17 cellular contexts compared by ENCODE assay signal in the genomic region with DNA sequence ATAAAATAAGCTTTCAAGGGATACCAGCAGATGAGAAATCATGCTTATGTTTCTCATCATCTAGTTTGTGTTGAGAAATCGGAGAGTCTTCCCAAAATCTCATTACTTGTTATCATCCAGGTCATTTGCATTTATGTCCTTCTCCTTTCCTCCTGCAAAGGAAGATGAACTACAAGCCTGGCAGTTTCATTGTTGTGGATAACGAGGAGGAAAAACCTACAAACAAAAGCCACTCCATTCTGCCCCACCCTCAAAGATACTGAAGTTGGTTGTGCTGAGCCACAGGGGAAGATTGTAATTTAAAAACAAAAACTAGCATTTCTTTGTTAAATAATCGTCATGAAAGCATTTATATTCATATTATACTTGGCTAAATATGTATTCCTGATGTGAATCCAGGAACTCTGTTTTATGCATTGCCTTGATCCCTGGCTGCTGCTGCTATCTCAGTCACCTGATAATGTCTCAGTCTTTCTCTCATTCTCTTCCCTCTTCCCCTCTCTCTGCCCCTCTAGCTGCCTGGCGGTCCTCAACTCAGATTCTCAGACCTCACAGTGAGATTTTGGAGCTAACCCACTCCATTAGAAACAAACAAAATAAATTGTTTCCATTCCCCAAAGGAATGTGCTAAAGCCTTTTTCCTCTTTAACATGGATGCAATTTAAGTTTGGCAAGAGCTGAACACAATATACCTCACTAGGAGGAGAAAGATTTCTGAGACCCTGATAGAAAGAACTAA.
DNase-seq lines count a peak whose midpoint lies in the region; ATAC-seq, FAIRE-seq and TF ChIP-seq lines count a peak whose summit lies in the region.
"Had no signal": no experiment of that assay in that cellular context is flagged by ENCODE, and none has a peak within 500 bp of the region (broad histone marks: within the 10 kb centered on the region; RNA-seq: fewer than 3 reads in every experiment).

No MANE protein-coding gene starts in this region.

- intact Hi-C loops in endothelial cell of umbilical vein (cut with micrococcal nuclease), result no loop called here

- H3T11ph ChIP-seq in H9 (ENCODE audit: low read length), result no peak overlapping the region

- H3K4me2 ChIP-seq in H9 (ENCODE audit: insufficient read depth, insufficient read length, low read length) (no peak overlapping the region), endothelial cell of umbilical vein (ENCODE audit: insufficient read depth, low read length) (no peak overlapping the region), mesendoderm (ENCODE audit: low read length) (no peak overlapping the region)
- H3K4me2 ChIP-seq: KMS-11 had no signal

- H3K4me3 Mint-ChIP-seq in H9, result no peak overlapping the region; a peak in 1 of 5 replicates
- H3K4me3 Mint-ChIP-seq: B cell, CD14-positive monocyte had no signal

- H3K9ac ChIP-seq in H9 (ENCODE audit: extremely low read depth, insufficient read length, low read length), result no peak overlapping the region
- H3K9ac ChIP-seq in endothelial cell of umbilical vein (replicated peaks; ENCODE audit: extremely low read depth, insufficient read depth, low read length), result no peak overlapping the region
- H3K9ac ChIP-seq in mesendoderm (ENCODE audit: low read length), result no peak overlapping the region
- H3K9ac ChIP-seq: KMS-11 had no signal

- no peaks in the 10 kb centered on the region for H3K27me3 Mint-ChIP-seq in H9 (ENCODE audit: low read depth)
- H3K27me3 Mint-ChIP-seq: B cell had no signal

- H3K4me3 ChIP-seq in SJSA1 (no peak overlapping the region), endothelial cell of umbilical vein (replicated peaks in 1 of 3; ENCODE audit: insufficient read depth in 1 of 3, low read depth in 1 of 3, low read length in 3 of 3) (no peak overlapping the region), mesendoderm (ENCODE audit: low read length) (no peak overlapping the region), small intestine (ENCODE audit: low read depth in 1 of 2, low read length in 2 of 2) (no peak overlapping the region)

- H3K27me3 ChIP-seq in H9 (ENCODE audit: insufficient read depth, low read length), result no peaks in the 10 kb centered on the region
- no peaks in the 10 kb centered on the region for H3K27me3 ChIP-seq in SJSA1 (replicated peaks)
- no peaks in the 10 kb centered on the region for H3K27me3 ChIP-seq in endothelial cell of umbilical vein (ENCODE audit: control insufficient read depth in 2 of 2, insufficient read depth in 2 of 2, low read length in 2 of 2)
- H3K27me3 ChIP-seq in mesendoderm (ENCODE audit: insufficient read depth, low read length, poor library complexity), result no peaks in the 10 kb centered on the region
- H3K27me3 ChIP-seq in small intestine (ENCODE audit: control insufficient read depth in 2 of 2, insufficient read depth in 2 of 2, low read length in 2 of 2), result no peaks in the 10 kb centered on the region

- no CpG with 5 or more reads among the region's 4 CpGs for WGBS in H9 (ENCODE audit: extremely low coverage, insufficient read length, low lambda C conversion rate)
- WGBS in mesendoderm (ENCODE audit: extremely low coverage, insufficient coverage, low lambda C conversion rate), result no CpG with 5 or more reads among the region's 4 CpGs
- 65 to 86% (median 85%) methylated on average over 4 of the region's 4 CpGs for WGBS in small intestine, 3 donors

- H3K79me1 ChIP-seq in H9 (ENCODE audit: insufficient read depth, low read depth, low read length, poor library complexity, severe bottlenecking) (no peaks in the 10 kb centered on the region), mesendoderm (ENCODE audit: low read length) (no peaks in the 10 kb centered on the region)

- H3K9me1 ChIP-seq in endothelial cell of umbilical vein (replicated peaks; ENCODE audit: control insufficient read depth, extremely low read depth, insufficient read depth, low read length), result no peaks in the 10 kb centered on the region

- H3K56ac ChIP-seq in H9 (ENCODE audit: insufficient read length, low read depth, low read length), result no peak overlapping the region
- H3K56ac ChIP-seq in mesendoderm (ENCODE audit: low read length), result no peak overlapping the region

- TF ChIP-seq CTCF in H9 (conservative IDR thresholded peaks at IDR 0.05) (no peak), endothelial cell of umbilical vein (IDR thresholded peaks at IDR 0.05; ENCODE audit: extremely low read depth in 1 of 2, insufficient read depth in 1 of 2, low read depth in 1 of 2, low read length in 2 of 2) (no peak), GM13976 (IDR thresholded peaks at IDR 0.05; ENCODE audit: borderline replicate concordance, control extremely low read depth, extremely low read depth, insufficient read depth, missing control alignments) (no peak)

- H3K79me2 ChIP-seq in H9 (ENCODE audit: insufficient read depth, low read length) (no peaks in the 10 kb centered on the region), endothelial cell of umbilical vein (ENCODE audit: control insufficient read depth, insufficient read depth, low read length) (no peaks in the 10 kb centered on the region), mesendoderm (ENCODE audit: control insufficient read depth, insufficient read depth, low read length) (no peaks in the 10 kb centered on the region)

- no peak overlapping the region for H3K14ac ChIP-seq in H9 (ENCODE audit: insufficient read depth, low read length)

- POLR2A ChIA-PET in endothelial cell of umbilical vein (lab: Charles Lee), result no interaction called here

- BruUV-seq in endothelial cell of umbilical vein (replicated peaks; lab: Mats Ljungman, UMichigan), result no TSS peak

- H3K36me3 ChIP-seq in SJSA1, result no peaks in the 10 kb centered on the region
- H3K36me3 ChIP-seq in endothelial cell of umbilical vein (ENCODE audit: control insufficient read depth in 2 of 2, extremely low read depth in 1 of 2, insufficient read depth in 2 of 2, low read length in 2 of 2), result no peaks in the 10 kb centered on the region
- no peaks in the 10 kb centered on the region for H3K36me3 ChIP-seq in mesendoderm (ENCODE audit: control insufficient read depth, insufficient read depth, low read length)
- peaks cover 0 to 3% of the 10 kb centered on the region in 2 donors for H3K36me3 ChIP-seq in small intestine (ENCODE audit: control insufficient read depth in 2 of 2, insufficient read depth in 2 of 2, low read length in 2 of 2)

- H2BK120ac ChIP-seq in H9 (ENCODE audit: low read depth, low read length, poor library complexity, severe bottlenecking) (no peak overlapping the region), mesendoderm (ENCODE audit: low read depth, low read length) (no peak overlapping the region)

- peak; percentile 35 for FAIRE-seq in endothelial cell of umbilical vein (lab: Jason Lieb, UNC)
- no peak for FAIRE-seq in small intestine (lab: Jason Lieb, UNC)

- no peaks in the 10 kb centered on the region for H3K23me2 ChIP-seq in H9 (ENCODE audit: insufficient read length, low read depth, low read length, poor library complexity, severe bottlenecking)

- H4K20me1 ChIP-seq in H9 (ENCODE audit: control insufficient read depth, insufficient read depth, insufficient read length) (no peaks in the 10 kb centered on the region), endothelial cell of umbilical vein (replicated peaks; ENCODE audit: control insufficient read depth, extremely low read depth, insufficient read depth, low read length) (no peaks in the 10 kb centered on the region)

- peaks cover 0 to 2% (median 2%) of the 10 kb centered on the region in 3 experiments; a peak in 2 of 7 replicates for H3K36me3 Mint-ChIP-seq in H9 (ENCODE audit: insufficient read depth in 1 of 3, low read depth in 3 of 3)
- H3K36me3 Mint-ChIP-seq: CD14-positive monocyte had no signal

- peak overlapping the region; percentile 57 to 87 (median 76); a peak in 6 of 7 replicates for H3K27ac Mint-ChIP-seq in H9
- H3K27ac Mint-ChIP-seq: B cell, CD14-positive monocyte had no signal

- CTCF ChIA-PET in endothelial cell of umbilical vein (lab: Charles Lee), result interaction anchor here (1.5 kb wide), 1 partner anchor 10 kb away, joined by 3 read pairs; no protein-coding TSS in a partner anchor

- no peak overlapping the region for H4K5ac ChIP-seq in H9 (ENCODE audit: insufficient read length, low read depth, low read length)
- H4K5ac ChIP-seq in mesendoderm (ENCODE audit: low read length), result no peak overlapping the region

- no peak overlapping the region for H2BK12ac ChIP-seq in H9 (ENCODE audit: insufficient read length, low read depth, low read length)

- H4K8ac ChIP-seq in H9 (replicated peaks; ENCODE audit: insufficient read length, low read depth, low read length), result no peak overlapping the region
- H4K8ac ChIP-seq in mesendoderm (ENCODE audit: low read depth, low read length), result no peak overlapping the region

- no peak for TF ChIP-seq POLR2A in endothelial cell of umbilical vein (IDR thresholded peaks at IDR 0.05; ENCODE audit: low read depth, low read length)

- H3K4me1 ChIP-seq in H9 (ENCODE audit: insufficient read depth, low read length) (peaks cover 6% of the 10 kb centered on the region; the same call in 1 of the 2 replicates), SJSA1 (replicated peaks) (peaks cover 30% of the 10 kb centered on the region), endothelial cell of umbilical vein (ENCODE audit: control insufficient read depth, extremely low read depth, insufficient read depth, low read length) (no peaks in the 10 kb centered on the region), mesendoderm (ENCODE audit: control insufficient read depth, low read depth, low read length) (peaks cover 7% of the 10 kb centered on the region), small intestine (ENCODE audit: control insufficient read depth in 2 of 2, insufficient read depth in 1 of 2, low read depth in 1 of 2, low read length in 1 of 2) (no peaks in the 10 kb centered on the region)

- H3K23ac ChIP-seq in H9 (ENCODE audit: insufficient read length, low read depth, low read length) (no peak overlapping the region), mesendoderm (ENCODE audit: low read length) (no peak overlapping the region)

- no peaks in the 10 kb centered on the region for H3K9me3 ChIP-seq in H9 (ENCODE audit: control insufficient read depth, low read depth, low read length)
- H3K9me3 ChIP-seq in SJSA1 (replicated peaks), result no peaks in the 10 kb centered on the region
- no peaks in the 10 kb centered on the region for H3K9me3 ChIP-seq in endothelial cell of umbilical vein (replicated peaks; ENCODE audit: control insufficient read depth, insufficient read depth, low read length)
- no peaks in the 10 kb centered on the region for H3K9me3 ChIP-seq in small intestine (ENCODE audit: control insufficient read depth, low read depth)

- peaks cover 19 to 28% of the 10 kb centered on the region in 2 experiments for H3K4me1 Mint-ChIP-seq in H9
- H3K4me1 Mint-ChIP-seq: B cell, CD14-positive monocyte had no signal

- no peak overlapping the region for H2BK15ac ChIP-seq in H9 (ENCODE audit: low read depth, low read length)
- no peak overlapping the region for H2BK15ac ChIP-seq in mesendoderm (replicated peaks; ENCODE audit: low read depth)

- H4K91ac ChIP-seq in H9 (ENCODE audit: insufficient read length, low read depth, low read length), result no peak overlapping the region

- in situ Hi-C loops in GM13976 (cut with MboI; ENCODE audit: low sequenced_read_pairs, unreplicated experiment), result no loop called here

- H2BK5ac ChIP-seq in H9 (ENCODE audit: insufficient read length, low read length), result no peak overlapping the region
- H2BK5ac ChIP-seq in mesendoderm (ENCODE audit: low read length), result no peak overlapping the region

- H3K9me3 Mint-ChIP-seq in H9, result peaks cover 0 to 1% of the 10 kb centered on the region in 2 experiments; a peak in 3 of 5 replicates

- H3K27ac ChIP-seq in H9 (ENCODE audit: insufficient read length, low read depth, low read length) (no peak overlapping the region), SJSA1 (peak overlapping the region; percentile 58), endothelial cell of umbilical vein (ENCODE audit: insufficient read depth, low read depth, low read length) (no peak overlapping the region), mesendoderm (ENCODE audit: low read depth, low read length) (no peak overlapping the region), small intestine (ENCODE audit: low read depth in 1 of 2, low read length in 1 of 2) (no peak overlapping the region)
- H3K27ac ChIP-seq: KMS-11, RWPE1 had no signal

- no peak overlapping the region for H2BK20ac ChIP-seq in H9 (ENCODE audit: low read depth, low read length, poor library complexity, severe bottlenecking)

- dilution Hi-C loops in endothelial cell of umbilical vein (cut with MboI; ENCODE audit: extremely low pct_ligation_motif_present, low sequenced_read_pairs), result no loop called here

- H2AK5ac ChIP-seq in H9 (ENCODE audit: insufficient read length, low read length), result no peak overlapping the region
- no peak overlapping the region for H2AK5ac ChIP-seq in mesendoderm (ENCODE audit: low read length)

- H3K18ac ChIP-seq in H9 (ENCODE audit: insufficient read length, low read depth, low read length) (no peak overlapping the region), mesendoderm (ENCODE audit: low read length) (no peak overlapping the region)

- no peak for DNase-seq in H9
- DNase-seq in SJSA1 (ENCODE audit: low read depth in 1 of 2, low spot score in 2 of 2), result peak; percentile 47 to 76
- no peak for DNase-seq in endothelial cell of umbilical vein (ENCODE audit: low read depth, low spot score)
- DNase-seq in mesendoderm, result peak; percentile 51
- no peak for DNase-seq in NCI-H1417 treated with DMSO at 0.1 percent for 48 hours (lab: John Stamatoyannopoulos, UW)
- DNase-seq in GM13976 (ENCODE audit: low spot score), result no peak
- DNase-seq in small intestine, result no peak
- DNase-seq: GDM1, NCI-H1105 treated with DMSO at 0.1 percent for 48 hours, NCI-H1694, SIG-M5 had no signal

- H2AFZ ChIP-seq in H9 (ENCODE audit: low read length), result no peak overlapping the region
- no peak overlapping the region for H2AFZ ChIP-seq in endothelial cell of umbilical vein (ENCODE audit: low read depth, low read length)

- ATAC-seq in HG02678 (IDR thresholded peaks at IDR 0.05; ENCODE audit: unreplicated experiment), result no peak
- ATAC-seq: SK-N-SH treated with all-trans-retinoic acid at 6 μM for 48 hours had no signal

- H3K4ac ChIP-seq in H9 (ENCODE audit: low read depth, low read length) (no peak overlapping the region), mesendoderm (ENCODE audit: low read depth, low read length) (no peak overlapping the region)

Comparison
In these comparisons a context has a peak if more than half of its experiments do, and no peak if none do; other contexts are left out.
1. DNase-seq: peak in SJSA1 (2 of 2) and mesendoderm (single experiment); none in H9 (single experiment), endothelial cell of umbilical vein (single experiment), NCI-H1417 treated with DMSO at 0.1 percent for 48 hours (single experiment), GM13976 (single experiment) and small intestine (single experiment).